10 cellular contexts compared by ENCODE assay signal in the genomic region with DNA sequence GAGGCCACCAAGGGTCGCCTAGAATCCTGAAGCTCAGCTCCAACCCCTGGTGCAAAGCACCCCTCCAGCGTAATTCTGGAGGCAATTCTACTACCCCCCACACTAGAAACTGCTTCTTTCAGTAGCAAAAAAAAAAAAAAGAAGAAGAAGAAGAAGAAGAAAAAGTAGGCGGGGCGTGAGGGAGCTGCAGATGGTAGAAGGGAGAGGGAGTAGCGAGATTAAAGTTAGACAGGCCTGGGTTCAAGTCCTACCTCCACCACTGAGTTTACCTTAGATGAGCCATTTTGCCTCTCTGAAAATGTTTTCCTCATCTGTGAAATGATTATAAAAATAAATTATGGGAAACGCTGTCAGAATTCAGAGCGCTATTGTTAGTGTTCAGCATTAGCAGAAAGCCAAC. TPM values are rescaled to one million over a fixed set of nuclear protein-coding genes. Genes with fewer than 3 reads are reported as not detected.
A peak's percentile ranks its signal among the peaks of the same experiment; 100 is the strongest.
DNase-seq lines count a peak whose midpoint lies in the region; ATAC-seq and TF ChIP-seq lines count a peak whose summit lies in the region.
"Had no signal": no experiment of that assay in that cellular context is flagged by ENCODE, and none has a peak within 500 bp of the region (broad histone marks: within the 10 kb centered on the region; RNA-seq: fewer than 3 reads in every experiment).

No MANE protein-coding gene starts in this region.

- H3K4me1 Mint-ChIP-seq in activated T-helper 2 cell treated with anti-CD3 and anti-CD28 coated beads, Interferon-gamma antibody, Interleukin-2, Interleukin-4, amounts not matched to agents 10 μg/mL and 5 μg/mL and 100 μg/mL, durations not matched to agents 14 hours and 24 hours and 36 hours (ENCODE audit: low read depth): peaks cover 8% of the 10 kb centered on the region

- H3K79me2 ChIP-seq in mesendoderm (ENCODE audit: control insufficient read depth, insufficient read depth, low read length): peaks cover 51% of the 10 kb centered on the region

- H2BK120ac ChIP-seq in mesendoderm (ENCODE audit: low read depth, low read length): no peak overlapping the region

- H3K4me1 ChIP-seq in heart right ventricle (peaks cover 8 to 51% (median 16%) of the 10 kb centered on the region in 9 donors), mesendoderm (ENCODE audit: control insufficient read depth, low read depth, low read length) (peaks cover 20% of the 10 kb centered on the region), upper lobe of right lung (peaks cover 3% of the 10 kb centered on the region)

- peak overlapping the region; percentile 42 for H4K8ac ChIP-seq in mesendoderm (ENCODE audit: low read depth, low read length)

- H3K4me2 ChIP-seq in mesendoderm (ENCODE audit: low read length): peak overlapping the region; percentile 13

- DNase-seq in heart right ventricle (no peak), cardiac septum (ENCODE audit: low spot score) (no peak), mesendoderm (no peak), upper lobe of right lung (no peak), dedifferentiated amniotic fluid mesenchymal stem cell (ENCODE audit: extremely low spot score) (no peak)
- no peak for DNase-seq in activated T-helper 2 cell treated with anti-CD3 and anti-CD28 coated beads, Interferon-gamma antibody, Interleukin-2, Interleukin-4, amounts not matched to agents 10 μg/mL and 5 μg/mL and 100 μg/mL, durations not matched to agents 14 hours and 24 hours and 36 hours (ENCODE audit: low spot score)
- DNase-seq in stimulated activated CD4-positive, alpha-beta T cell treated with anti-CD3 and anti-CD28 coated beads, Interleukin-1b, Interleukin-23, amount 100 ng/mL, for 48 hours: no peak

- no peak overlapping the region for H2BK5ac ChIP-seq in mesendoderm (ENCODE audit: low read length)

- H3K27ac ChIP-seq in heart right ventricle (peak overlapping the region in 4 of 10 donors; percentile 11 to 63 (median 38)), mesendoderm (ENCODE audit: low read depth, low read length) (peak overlapping the region; percentile 55), upper lobe of right lung (peak overlapping the region; percentile 59)
- H3K27ac ChIP-seq: SJSA1 had no signal

- H3K36me3 ChIP-seq in heart right ventricle: peaks cover 0 to 2% (median 0%) of the 10 kb centered on the region in 9 donors
- H3K36me3 ChIP-seq in mesendoderm (ENCODE audit: control insufficient read depth, insufficient read depth, low read length): no peaks in the 10 kb centered on the region
- H3K36me3 ChIP-seq in upper lobe of right lung: no peaks in the 10 kb centered on the region
- H3K36me3 ChIP-seq: SJSA1 had no signal

- WGBS in heart right ventricle, 2 donors: 68 to 77% methylated on average over 7 of the region's 7 CpGs
- WGBS in mesendoderm (ENCODE audit: extremely low coverage, insufficient coverage, low lambda C conversion rate): 100% methylated on average over 2 of the region's 7 CpGs

- peak overlapping the region in 9 of 10 donors; percentile 46 to 71 (median 61) for H3K4me3 ChIP-seq in heart right ventricle
- peak overlapping the region; percentile 12 for H3K4me3 ChIP-seq in mesendoderm (ENCODE audit: low read length)
- peak overlapping the region; percentile 57 for H3K4me3 ChIP-seq in upper lobe of right lung
- H3K4me3 ChIP-seq: SJSA1 had no signal

- H3K56ac ChIP-seq in mesendoderm (ENCODE audit: low read length): peak overlapping the region; percentile 74

- H3K18ac ChIP-seq in mesendoderm (ENCODE audit: low read length): peak overlapping the region; percentile 92

- H3K9me3 ChIP-seq in heart right ventricle: peaks cover 0 to 3% (median 0%) of the 10 kb centered on the region in 11 donors
- no peaks in the 10 kb centered on the region for H3K9me3 ChIP-seq in upper lobe of right lung
- H3K9me3 ChIP-seq: SJSA1 had no signal

- H3K4ac ChIP-seq in mesendoderm (ENCODE audit: low read depth, low read length): peak overlapping the region; percentile 99

- H3K4me3 Mint-ChIP-seq in activated T-helper 2 cell treated with anti-CD3 and anti-CD28 coated beads, Interferon-gamma antibody, Interleukin-2, Interleukin-4, amounts not matched to agents 10 μg/mL and 5 μg/mL and 100 μg/mL, durations not matched to agents 14 hours and 24 hours and 36 hours (ENCODE audit: low read depth): peak overlapping the region; percentile 56

- H3K27me3 ChIP-seq in heart right ventricle: peaks cover 0 to 35% (median 0%) of the 10 kb centered on the region in 7 donors
- no peaks in the 10 kb centered on the region for H3K27me3 ChIP-seq in mesendoderm (ENCODE audit: insufficient read depth, low read length, poor library complexity)
- H3K27me3 ChIP-seq in upper lobe of right lung: no peaks in the 10 kb centered on the region

- no peak overlapping the region for H2BK15ac ChIP-seq in mesendoderm (replicated peaks; ENCODE audit: low read depth)

- TF ChIP-seq CTCF in heart right ventricle (IDR thresholded peaks at IDR 0.05) (no peak), upper lobe of right lung (IDR thresholded peaks at IDR 0.05) (no peak)

- H3K36me3 Mint-ChIP-seq in activated T-helper 2 cell treated with anti-CD3 and anti-CD28 coated beads, Interferon-gamma antibody, Interleukin-2, Interleukin-4, amounts not matched to agents 10 μg/mL and 5 μg/mL and 100 μg/mL, durations not matched to agents 14 hours and 24 hours and 36 hours (ENCODE audit: low read depth): no peaks in the 10 kb centered on the region

- H4K5ac ChIP-seq in mesendoderm (ENCODE audit: low read length): no peak overlapping the region

- H2AK5ac ChIP-seq in mesendoderm (ENCODE audit: low read length): no peak overlapping the region

- intact Hi-C loops in heart right ventricle (cut with DNase I): loop anchor here in 1 of 10 donors (5.0 kb wide), 1 partner anchor 37 kb away; no protein-coding TSS in a partner anchor
- intact Hi-C loops in cardiac septum (cut with DNase I): no loop called here
- intact Hi-C loops in activated T-helper 2 cell treated with anti-CD3 and anti-CD28 coated beads, Interferon-gamma antibody, Interleukin-2, Interleukin-4, amounts not matched to agents 10 μg/mL and 5 μg/mL and 100 μg/mL, durations not matched to agents 14 hours and 24 hours and 36 hours (cut with micrococcal nuclease): no loop called here
- intact Hi-C loops in upper lobe of right lung (cut with DNase I): no loop called here

- peaks cover 10% of the 10 kb centered on the region for H3K79me1 ChIP-seq in mesendoderm (ENCODE audit: low read length)

- no peak overlapping the region for H3K27ac Mint-ChIP-seq in activated T-helper 2 cell treated with anti-CD3 and anti-CD28 coated beads, Interferon-gamma antibody, Interleukin-2, Interleukin-4, amounts not matched to agents 10 μg/mL and 5 μg/mL and 100 μg/mL, durations not matched to agents 14 hours and 24 hours and 36 hours
- H3K27ac Mint-ChIP-seq: activated naive CD8-positive, alpha-beta T cell treated with anti-CD3 and anti-CD28 coated beads, Interleukin-2, amount 10 ng/mL, durations not matched to agents 7 days and 5 days had no signal

- H3K9ac ChIP-seq in mesendoderm (ENCODE audit: low read length): peak overlapping the region; percentile 84

- H3K9me3 Mint-ChIP-seq in activated T-helper 2 cell treated with anti-CD3 and anti-CD28 coated beads, Interferon-gamma antibody, Interleukin-2, Interleukin-4, amounts not matched to agents 10 μg/mL and 5 μg/mL and 100 μg/mL, durations not matched to agents 14 hours and 24 hours and 36 hours: no peaks in the 10 kb centered on the region

- H3K23ac ChIP-seq in mesendoderm (ENCODE audit: low read length): no peak overlapping the region

- no peak for ATAC-seq in heart right ventricle
- no peak for ATAC-seq in upper lobe of right lung
- ATAC-seq in HG03045 (IDR thresholded peaks at IDR 0.05; ENCODE audit: unreplicated experiment): no peak

- peaks cover 54% of the 10 kb centered on the region for H3K27me3 Mint-ChIP-seq in activated T-helper 2 cell treated with anti-CD3 and anti-CD28 coated beads, Interferon-gamma antibody, Interleukin-2, Interleukin-4, amounts not matched to agents 10 μg/mL and 5 μg/mL and 100 μg/mL, durations not matched to agents 14 hours and 24 hours and 36 hours (ENCODE audit: low read depth)

RNA-seq across cellular contexts. Expression of gene FAM174B, which starts 0.9 kb away (rescaled TPM):
- total RNA-seq in heart right ventricle (10 to 100 TPM in 7 of 10 donors, 1 to 10 TPM in 3; 7.7 to 16.9 (median 10.9) TPM), cardiac septum (6.5 TPM), upper lobe of right lung (62.9 TPM)
- polyA plus RNA-seq in heart right ventricle: 10 to 100 TPM in 1 of 2 donors, 1 to 10 TPM in 1; 6.1 to 10.9 TPM
- total RNA-seq in activated T-helper 2 cell treated with anti-CD3 and anti-CD28 coated beads, Interferon-gamma antibody, Interleukin-2, Interleukin-4, amounts not matched to agents 10 μg/mL and 5 μg/mL and 100 μg/mL, durations not matched to agents 14 hours and 24 hours and 36 hours: 3.0 and 3.7 TPM in 2 replicates
- 75.6 TPM for polyA plus RNA-seq in mesendoderm (2013, experiment 1 of 2)
- polyA plus RNA-seq in mesendoderm (2013, experiment 2 of 2): 71.2 TPM
